Comparison of ENCODE assay signal across 7 cellular contexts in the genomic region with DNA sequence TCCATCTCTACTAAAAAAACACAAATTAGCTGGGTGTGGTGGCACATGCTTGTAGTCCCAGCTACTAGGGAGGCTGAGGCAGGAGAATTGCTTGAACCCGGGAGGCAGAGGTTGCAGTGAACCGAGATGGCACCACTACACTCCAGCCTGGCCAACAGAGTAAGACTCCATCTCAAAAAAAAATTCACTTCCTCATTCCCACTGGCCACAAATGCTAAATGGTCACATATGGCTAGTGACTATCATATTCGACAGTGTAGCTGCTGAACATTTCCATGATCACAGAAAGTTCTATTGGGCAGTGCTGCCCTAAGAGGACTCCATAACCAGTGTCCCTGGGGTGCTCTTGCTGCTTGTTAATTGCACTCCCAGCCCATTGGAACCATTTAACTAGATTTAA. TPM values are rescaled to one million over a fixed set of nuclear protein-coding genes. Genes with fewer than 3 reads are reported as not detected.
DNase-seq lines count a peak whose midpoint lies in the region; ATAC-seq, FAIRE-seq and TF ChIP-seq lines count a peak whose summit lies in the region.
"Not testable (repeated sequence)": the region's sequence is repeated elsewhere in the genome, so short reads cannot be mapped to it uniquely, and the experiment has no call there.

No MANE protein-coding gene starts in this region.

- not testable (repeated sequence) for H3K4me3 ChIP-seq in K562

- BruUV-seq in K562 (replicated peaks; lab: Mats Ljungman, UMichigan): not testable (repeated sequence)

- not testable (repeated sequence) for H3K9me3 ChIP-seq in K562 (replicated peaks; ENCODE audit: control insufficient read depth, insufficient read depth, low read depth, low read length)

- FAIRE-seq in GM12891 (lab: Jason Lieb, UNC); K562 (lab: Jason Lieb, UNC): not testable (repeated sequence)

- TF ChIP-seq POLR2A in GM12891 (IDR thresholded peaks at IDR 0.05; ENCODE audit: low read depth, low read length); K562 (conservative IDR thresholded peaks at IDR 0.05): not testable (repeated sequence)

- H4K20me1 ChIP-seq in K562 (replicated peaks; ENCODE audit: control insufficient read depth, insufficient read depth, low read length): not testable (repeated sequence)

- not testable (repeated sequence) for H3K36me3 Mint-ChIP-seq in stimulated activated memory B cell treated with anti-CD40 and anti-IgM and Interleukin-4, amounts not matched to agents 10 μg/mL and 1 μg/mL and 100 μg/mL, for 72 hours; type B pancreatic cell

- CTCF ChIA-PET in K562 (lab: Yijun Ruan, JAX; ENCODE audit: low intra/inter-chr PET ratio): not testable (repeated sequence)

- not testable (repeated sequence) for TF ChIP-seq EP300 in K562 (IDR thresholded peaks at IDR 0.05; ENCODE audit: low read length)

- not testable (repeated sequence) for H3K27ac ChIP-seq in K562 (ENCODE audit: extremely low read depth, low read depth, low read length)

- H3K4me1 ChIP-seq in K562 (replicated peaks in 1 of 2; ENCODE audit: control insufficient read depth in 2 of 2, insufficient read depth in 2 of 2, low read length in 2 of 2): not testable (repeated sequence)

- not testable (repeated sequence) for H3K9me3 Mint-ChIP-seq in stimulated activated memory B cell treated with anti-CD40 and anti-IgM and Interleukin-4, amounts not matched to agents 10 μg/mL and 1 μg/mL and 100 μg/mL, for 72 hours; type B pancreatic cell

- POLR2A ChIA-PET in K562 (lab: Yijun Ruan, JAX): interaction anchor here (0.7 kb wide), 1 partner anchor 27 kb away, joined by 3 read pairs; no protein-coding TSS in a partner anchor

- not testable (repeated sequence) for TF ChIP-seq CTCF in K562 (IDR thresholded peaks at IDR 0.05 in 2 of 3, conservative IDR thresholded peaks at IDR 0.05 in 1 of 3; ENCODE audit: insufficient read depth in 2 of 3, low read depth in 1 of 3, low read length in 3 of 3); type B pancreatic cell (conservative IDR thresholded peaks at IDR 0.05)

- not testable (repeated sequence) for H3K4me2 ChIP-seq in K562 (ENCODE audit: insufficient read depth, low read length)

- H3K4me1 Mint-ChIP-seq in stimulated activated memory B cell treated with anti-CD40 and anti-IgM and Interleukin-4, amounts not matched to agents 10 μg/mL and 1 μg/mL and 100 μg/mL, for 72 hours: peaks cover 52% of the 10 kb centered on the region
- H3K4me1 Mint-ChIP-seq in type B pancreatic cell (ENCODE audit: unreplicated experiment): not testable (repeated sequence)

- not testable (repeated sequence) for ATAC-seq in K562; stimulated activated memory B cell treated with anti-CD40 and anti-IgM and Interleukin-4, amounts not matched to agents 10 μg/mL and 1 μg/mL and 100 μg/mL, for 72 hours

- H3K79me2 ChIP-seq in K562 (ENCODE audit: control insufficient read depth, insufficient read depth, low read length): not testable (repeated sequence)

- intact Hi-C loops in K562 (cut with micrococcal nuclease): not testable (repeated sequence)

- H3K4me3 Mint-ChIP-seq in stimulated activated memory B cell treated with anti-CD40 and anti-IgM and Interleukin-4, amounts not matched to agents 10 μg/mL and 1 μg/mL and 100 μg/mL, for 72 hours; type B pancreatic cell: not testable (repeated sequence)

- not testable (repeated sequence) for H3K9me1 ChIP-seq in K562 (ENCODE audit: control insufficient read depth, insufficient read depth, low read length)

- in situ Hi-C loops in K562 (cut with MboI): not testable (repeated sequence)

- peak overlapping the region; percentile 63 for H3K27ac Mint-ChIP-seq in stimulated activated memory B cell treated with anti-CD40 and anti-IgM and Interleukin-4, amounts not matched to agents 10 μg/mL and 1 μg/mL and 100 μg/mL, for 72 hours
- H3K27ac Mint-ChIP-seq in type B pancreatic cell: not testable (repeated sequence)

- 12% methylated on average over 3 of the region's 3 CpGs for whole genome bisulfite sequencing in K562 (ENCODE audit: insufficient coverage, low coverage, missing lambda C conversion rate)

- TF ChIP-seq RAD21 in K562 (CRISPR knock-in tag; conservative IDR thresholded peaks at IDR 0.05 in 1 of 2, IDR thresholded peaks at IDR 0.05 in 1 of 2): not testable (repeated sequence)

- DNase-seq in GM12891 (ENCODE audit: insufficient read length, low spot score); K562 (ENCODE audit: extremely low read depth in 1 of 4, low spot score in 3 of 4): not testable (repeated sequence)
- DNase-seq in MV-4-11 (lab: John Stamatoyannopoulos, UW): peak; percentile 44
- DNase-seq in OCI-M1 (lab: John Stamatoyannopoulos, UW): peak; percentile 13
- peak; percentile 2 for DNase-seq in islet precursor cell
- DNase-seq in type B pancreatic cell (ENCODE audit: extremely low spot score, unreplicated experiment): peak; percentile 13

- not testable (repeated sequence) for H3K36me3 ChIP-seq in K562 (ENCODE audit: control insufficient read depth, insufficient read depth, low read length)

- H3K9ac ChIP-seq in K562 (ENCODE audit: insufficient read depth in 1 of 2, low read depth in 2 of 2, low read length in 2 of 2): not testable (repeated sequence)

- peaks cover 6 to 26% of the 10 kb centered on the region in 2 experiments; a peak in 4 of 5 replicates for H3K27me3 ChIP-seq in K562 (ENCODE audit: control insufficient read depth in 2 of 2, insufficient read depth in 2 of 2, low read length in 2 of 2)

- H3K27me3 Mint-ChIP-seq in stimulated activated memory B cell treated with anti-CD40 and anti-IgM and Interleukin-4, amounts not matched to agents 10 μg/mL and 1 μg/mL and 100 μg/mL, for 72 hours; type B pancreatic cell: not testable (repeated sequence)

- H2AFZ ChIP-seq in K562 (ENCODE audit: low read depth, low read length): not testable (repeated sequence)

TF ChIP-seq in GM12891, 5 proteins besides CTCF, POLR2A, EP300 and RAD21:
- TF ChIP-seq SPI1 (IDR thresholded peaks at IDR 0.05; ENCODE audit: low read depth, low read length): peak; percentile 77

TF ChIP-seq in K562, 482 proteins besides CTCF, POLR2A, EP300 and RAD21:
- TF ChIP-seq SPI1 (IDR thresholded peaks at IDR 0.05; ENCODE audit: borderline replicate concordance, low read depth, low read length): peak; percentile 72

RNA-seq across cellular contexts. Expression of gene TMEM131, which starts 26.3 kb away (rescaled TPM):
- 22.4 TPM for polyA plus RNA-seq in GM12891 (2012; ENCODE audit: low read depth, missing spikeins)
- total RNA-seq in K562 (2011; cell fraction: chromatin; rRNA removed; ENCODE audit: low replicate concordance): 56.9 and 132 TPM in 2 replicates
- total RNA-seq in K562 (2011; cell fraction: nucleolus; rRNA removed): 27.5 and 28.5 TPM in 2 replicates
- total RNA-seq in K562 (2011; cell fraction: nucleoplasm; rRNA removed): 54.1 and 66.5 TPM in 2 replicates
- total RNA-seq in K562 (2014; rRNA removed) (6.6 and 8.2 TPM in 2 replicates), K562 (2014; rRNA removed; fragmentation: Illumina TruSeq; extraction: Trizol) (11.2 and 12.4 TPM in 2 replicates), K562 (2015; rRNA removed; fragmentation: Illumina TruSeq; extraction: Trizol) (13.6 and 14.6 TPM in 2 replicates), K562 (2021) (20.4 and 22.1 TPM in 2 replicates), type B pancreatic cell (ENCODE audit: low replicate concordance) (34.8 and 41.3 TPM in 2 replicates)
- polyA plus RNA-seq in K562 (2011; rRNA removed) (11.3 and 16.0 TPM in 2 replicates), K562 (2014; fragmentation: Illumina TruSeq; extraction: Trizol) (17.6 and 21.1 TPM in 2 replicates), K562 (2014; fragmentation: Nextera tagmentation; extraction: Ambion mirVana) (1 to 10 TPM; 2.5 to 2.8 TPM), K562 (2014; rRNA removed) (14.3 and 15.6 TPM in 2 replicates)
- 6.2 and 8.7 TPM in 2 replicates for polyA plus RNA-seq in K562 (2011; cell fraction: cytosol; rRNA removed)
- 53.6 and 59.0 TPM in 2 replicates for polyA plus RNA-seq in K562 (2011; cell fraction: nucleus; rRNA removed)
- 13.3 and 19.4 TPM in 2 replicates for polyA plus RNA-seq in K562 (2012)
- polyA minus RNA-seq in K562 (2011; rRNA and poly(A)+ RNA removed): 32.2 and 35.7 TPM in 2 replicates
- polyA minus RNA-seq in K562 (2011; cell fraction: cytosol; rRNA and poly(A)+ RNA removed): 9.0 and 13.8 TPM in 2 replicates
- polyA minus RNA-seq in K562 (2011; cell fraction: nucleus; rRNA and poly(A)+ RNA removed): 29.2 and 61.2 TPM in 2 replicates
